ENCODE assay signal across 21 cellular contexts in genomic region chr2:65027611-65028244, GRCh38. TPM values are rescaled to one million over a fixed set of nuclear protein-coding genes. Genes with fewer than 3 reads are reported as not detected.
DNase-seq lines count a peak whose midpoint lies in the region; ATAC-seq, FAIRE-seq and TF ChIP-seq lines count a peak whose summit lies in the region.
"Had no signal": no experiment of that assay in that cellular context is flagged by ENCODE, and none has a peak within 500 bp of the region (broad histone marks: within the 10 kb centered on the region; RNA-seq: fewer than 3 reads in every experiment).

No MANE protein-coding gene starts in this region.

- no peak for TF ChIP-seq POLR2A in endothelial cell of umbilical vein (IDR thresholded peaks at IDR 0.05; ENCODE audit: low read depth, low read length)

- no TSS peak for BruUV-seq in OCI-LY7 (replicated peaks; lab: Mats Ljungman, UMichigan)
- BruUV-seq in endothelial cell of umbilical vein (replicated peaks; lab: Mats Ljungman, UMichigan): no TSS peak

- H3K27ac Mint-ChIP-seq in activated naive CD8-positive, alpha-beta T cell treated with anti-CD3 and anti-CD28 coated beads, Interleukin-2, amount 50 U/mL, for 24 hours: peak overlapping the region; percentile 20
- H3K27ac Mint-ChIP-seq in activated naive CD8-positive, alpha-beta T cell treated with anti-CD3 and anti-CD28 coated beads for 36 hours: no peak overlapping the region
- H3K27ac Mint-ChIP-seq in stimulated activated naive B cell treated with anti-CD40 and anti-IgM and Interleukin-4, amounts not matched to agents 10 μg/mL and 1 μg/mL and 100 μg/mL, for 72 hours: peak overlapping the region; percentile 99
- no peak overlapping the region for H3K27ac Mint-ChIP-seq in activated CD4-positive, alpha-beta T cell treated with anti-CD3 and anti-CD28 coated beads, Interleukin-2, amount 10 ng/mL, durations not matched to agents 7 days and 5 days
- H3K27ac Mint-ChIP-seq: CD4-positive, CD25-positive, alpha-beta regulatory T cell; progenitor cell of endocrine pancreas; T-helper 17 cell had no signal

- peaks cover 20% of the 10 kb centered on the region for H3K36me3 ChIP-seq in OCI-LY7 (ENCODE audit: insufficient read depth, low read length)
- H3K36me3 ChIP-seq in endothelial cell of umbilical vein (ENCODE audit: control insufficient read depth in 2 of 2, extremely low read depth in 1 of 2, insufficient read depth in 2 of 2, low read length in 2 of 2): no peaks in the 10 kb centered on the region
- no peaks in the 10 kb centered on the region for H3K36me3 ChIP-seq in SK-N-SH (replicated peaks in 1 of 2; ENCODE audit: control insufficient read depth in 1 of 2, insufficient read depth in 2 of 2, low read length in 1 of 2)

- H2AFZ ChIP-seq in OCI-LY7 (ENCODE audit: low read length): no peak overlapping the region
- no peak overlapping the region for H2AFZ ChIP-seq in endothelial cell of umbilical vein (ENCODE audit: low read depth, low read length)
- H2AFZ ChIP-seq in SK-N-SH (ENCODE audit: low read depth): no peak overlapping the region

- DNase-seq in activated naive CD8-positive, alpha-beta T cell treated with anti-CD3 and anti-CD28 coated beads, Interleukin-2, amount 50 U/mL, for 24 hours: no peak
- no peak for DNase-seq in activated naive CD8-positive, alpha-beta T cell treated with anti-CD3 and anti-CD28 coated beads for 36 hours
- peak; percentile 24 for DNase-seq in OCI-LY7 (ENCODE audit: low spot score)
- DNase-seq in endothelial cell of umbilical vein (ENCODE audit: low read depth, low spot score): peak; percentile 24
- no peak for DNase-seq in stimulated activated naive B cell treated with anti-CD40 and anti-IgM and Interleukin-4, amounts not matched to agents 10 μg/mL and 1 μg/mL and 100 μg/mL, for 72 hours
- DNase-seq in activated CD4-positive, alpha-beta T cell treated with anti-CD3 and anti-CD28 coated beads, Interleukin-2, amount 10 ng/mL, durations not matched to agents 7 days and 5 days: no peak
- DNase-seq in SK-N-SH: no peak
- no peak for DNase-seq in DMS 273 treated with DMSO at 0.1 percent for 48 hours (lab: John Stamatoyannopoulos, UW)
- DNase-seq: activated effector memory CD4-positive, alpha-beta T cell treated with Interleukin-2 at 50 U/mL for 16 hours; amniotic stem cell; CD4-positive, CD25-positive, alpha-beta regulatory T cell; central memory CD4-positive, alpha-beta T cell; effector CD8-positive, alpha-beta T cell; heart right ventricle; naive thymus-derived CD8-positive, alpha-beta T cell; NCI-H1048; NCI-H526; T-helper 17 cell; testis had no signal

- intact Hi-C loops in OCI-LY7 (cut with micrococcal nuclease; ENCODE audit: unreplicated experiment): no loop called here
- intact Hi-C loops in endothelial cell of umbilical vein (cut with micrococcal nuclease): no loop called here

- H3K9me2 ChIP-seq in OCI-LY7 (ENCODE audit: insufficient read depth, low read length) (no peaks in the 10 kb centered on the region), SK-N-SH (no peaks in the 10 kb centered on the region)

- H3K9me3 Mint-ChIP-seq in activated naive CD8-positive, alpha-beta T cell treated with anti-CD3 and anti-CD28 coated beads, Interleukin-2, amount 50 U/mL, for 24 hours: no peaks in the 10 kb centered on the region
- H3K9me3 Mint-ChIP-seq in activated naive CD8-positive, alpha-beta T cell treated with anti-CD3 and anti-CD28 coated beads for 36 hours: no peaks in the 10 kb centered on the region
- H3K9me3 Mint-ChIP-seq in stimulated activated naive B cell treated with anti-CD40 and anti-IgM and Interleukin-4, amounts not matched to agents 10 μg/mL and 1 μg/mL and 100 μg/mL, for 72 hours: peaks cover 0 to 2% of the 10 kb centered on the region in 2 donors
- H3K9me3 Mint-ChIP-seq in activated CD4-positive, alpha-beta T cell treated with anti-CD3 and anti-CD28 coated beads, Interleukin-2, amount 10 ng/mL, durations not matched to agents 7 days and 5 days: no peaks in the 10 kb centered on the region
- H3K9me3 Mint-ChIP-seq: CD4-positive, CD25-positive, alpha-beta regulatory T cell; naive thymus-derived CD8-positive, alpha-beta T cell had no signal

- H3K9ac ChIP-seq in endothelial cell of umbilical vein (replicated peaks; ENCODE audit: extremely low read depth, insufficient read depth, low read length) (no peak overlapping the region), SK-N-SH (no peak overlapping the region)

- H3K9me1 ChIP-seq in endothelial cell of umbilical vein (replicated peaks; ENCODE audit: control insufficient read depth, extremely low read depth, insufficient read depth, low read length): no peaks in the 10 kb centered on the region

- H3F3A ChIP-seq in SK-N-SH (replicated peaks; ENCODE audit: insufficient read depth): no peaks in the 10 kb centered on the region

- peaks cover under 1% of the 10 kb centered on the region for H3K36me3 Mint-ChIP-seq in activated naive CD8-positive, alpha-beta T cell treated with anti-CD3 and anti-CD28 coated beads, Interleukin-2, amount 50 U/mL, for 24 hours (ENCODE audit: low read depth)
- no peaks in the 10 kb centered on the region for H3K36me3 Mint-ChIP-seq in activated naive CD8-positive, alpha-beta T cell treated with anti-CD3 and anti-CD28 coated beads for 36 hours
- H3K36me3 Mint-ChIP-seq in stimulated activated naive B cell treated with anti-CD40 and anti-IgM and Interleukin-4, amounts not matched to agents 10 μg/mL and 1 μg/mL and 100 μg/mL, for 72 hours: peaks cover 33 to 34% of the 10 kb centered on the region in 2 donors
- H3K36me3 Mint-ChIP-seq in activated CD4-positive, alpha-beta T cell treated with anti-CD3 and anti-CD28 coated beads, Interleukin-2, amount 10 ng/mL, durations not matched to agents 7 days and 5 days (ENCODE audit: low read depth): peaks cover 12% of the 10 kb centered on the region

- H3K27me3 ChIP-seq in endothelial cell of umbilical vein (ENCODE audit: control insufficient read depth in 2 of 2, insufficient read depth in 2 of 2, low read length in 2 of 2) (no peaks in the 10 kb centered on the region), SK-N-SH (ENCODE audit: insufficient read depth) (no peaks in the 10 kb centered on the region)
- H3K27me3 ChIP-seq: heart right ventricle, testis had no signal

- TF ChIP-seq CTCF in OCI-LY7 (conservative IDR thresholded peaks at IDR 0.05; ENCODE audit: low read length): no peak
- TF ChIP-seq CTCF in endothelial cell of umbilical vein (IDR thresholded peaks at IDR 0.05; ENCODE audit: extremely low read depth in 1 of 2, insufficient read depth in 1 of 2, low read depth in 1 of 2, low read length in 2 of 2): no peak
- TF ChIP-seq CTCF in SK-N-SH (IDR thresholded peaks at IDR 0.05): no peak

- FAIRE-seq in endothelial cell of umbilical vein (lab: Jason Lieb, UNC): peak; percentile 12
- FAIRE-seq: H54 had no signal

- no peak overlapping the region for H3K4me3 Mint-ChIP-seq in activated naive CD8-positive, alpha-beta T cell treated with anti-CD3 and anti-CD28 coated beads, Interleukin-2, amount 50 U/mL, for 24 hours
- H3K4me3 Mint-ChIP-seq in activated naive CD8-positive, alpha-beta T cell treated with anti-CD3 and anti-CD28 coated beads for 36 hours: no peak overlapping the region
- H3K4me3 Mint-ChIP-seq in stimulated activated naive B cell treated with anti-CD40 and anti-IgM and Interleukin-4, amounts not matched to agents 10 μg/mL and 1 μg/mL and 100 μg/mL, for 72 hours: peak overlapping the region; percentile 66
- no peak overlapping the region for H3K4me3 Mint-ChIP-seq in activated CD4-positive, alpha-beta T cell treated with anti-CD3 and anti-CD28 coated beads, Interleukin-2, amount 10 ng/mL, durations not matched to agents 7 days and 5 days
- H3K4me3 Mint-ChIP-seq: CD4-positive, CD25-positive, alpha-beta regulatory T cell; naive thymus-derived CD8-positive, alpha-beta T cell; T-helper 17 cell had no signal

- 90% methylated on average over 8 of the region's 8 CpGs for WGBS in SK-N-SH (ENCODE audit: low lambda C conversion rate)

- H3K4me2 ChIP-seq in OCI-LY7 (ENCODE audit: low read length) (peak overlapping the region; percentile 58), endothelial cell of umbilical vein (ENCODE audit: insufficient read depth, low read length) (no peak overlapping the region), SK-N-SH (no peak overlapping the region)

- TF ChIP-seq RAD21 in SK-N-SH (IDR thresholded peaks at IDR 0.05; ENCODE audit: low read length): no peak

- ATAC-seq in activated naive CD8-positive, alpha-beta T cell treated with anti-CD3 and anti-CD28 coated beads, Interleukin-2, amount 50 U/mL, for 24 hours: no peak
- peak; percentile 1 to 4 for ATAC-seq in stimulated activated naive B cell treated with anti-CD40 and anti-IgM and Interleukin-4, amounts not matched to agents 10 μg/mL and 1 μg/mL and 100 μg/mL, for 72 hours (replicated peaks)

- H3K4me1 ChIP-seq in OCI-LY7 (ENCODE audit: insufficient read depth, low read length, poor library complexity, severe bottlenecking) (peaks cover 72% of the 10 kb centered on the region), endothelial cell of umbilical vein (ENCODE audit: control insufficient read depth, extremely low read depth, insufficient read depth, low read length) (peaks cover 3% of the 10 kb centered on the region), SK-N-SH (ENCODE audit: control insufficient read depth in 1 of 2, insufficient read depth in 2 of 2, low read depth in 1 of 2, low read length in 1 of 2) (no peaks in the 10 kb centered on the region)

- H3K79me2 ChIP-seq in OCI-LY7 (ENCODE audit: insufficient read depth, low read depth, low read length) (no peaks in the 10 kb centered on the region), endothelial cell of umbilical vein (ENCODE audit: control insufficient read depth, insufficient read depth, low read length) (no peaks in the 10 kb centered on the region), SK-N-SH (ENCODE audit: insufficient read depth) (no peaks in the 10 kb centered on the region)

- peak overlapping the region; percentile 18 for H3K27ac ChIP-seq in OCI-LY7 (ENCODE audit: low read depth, low read length, poor library complexity, severe bottlenecking)
- H3K27ac ChIP-seq in endothelial cell of umbilical vein (ENCODE audit: insufficient read depth, low read depth, low read length): no peak overlapping the region
- H3K27ac ChIP-seq in SK-N-SH (ENCODE audit: low read depth in 2 of 2, low read length in 1 of 2): no peak overlapping the region
- H3K27ac ChIP-seq: testis had no signal

- H3K27me3 Mint-ChIP-seq in activated naive CD8-positive, alpha-beta T cell treated with anti-CD3 and anti-CD28 coated beads, Interleukin-2, amount 50 U/mL, for 24 hours: no peaks in the 10 kb centered on the region
- H3K27me3 Mint-ChIP-seq in activated naive CD8-positive, alpha-beta T cell treated with anti-CD3 and anti-CD28 coated beads for 36 hours: no peaks in the 10 kb centered on the region
- H3K27me3 Mint-ChIP-seq in stimulated activated naive B cell treated with anti-CD40 and anti-IgM and Interleukin-4, amounts not matched to agents 10 μg/mL and 1 μg/mL and 100 μg/mL, for 72 hours: no peaks in the 10 kb centered on the region
- H3K27me3 Mint-ChIP-seq in activated CD4-positive, alpha-beta T cell treated with anti-CD3 and anti-CD28 coated beads, Interleukin-2, amount 10 ng/mL, durations not matched to agents 7 days and 5 days: no peaks in the 10 kb centered on the region
- H3K27me3 Mint-ChIP-seq: CD4-positive, CD25-positive, alpha-beta regulatory T cell; naive thymus-derived CD8-positive, alpha-beta T cell; progenitor cell of endocrine pancreas; T-helper 17 cell had no signal

- H4K20me1 ChIP-seq in OCI-LY7 (ENCODE audit: insufficient read depth, low read length) (no peaks in the 10 kb centered on the region), endothelial cell of umbilical vein (replicated peaks; ENCODE audit: control insufficient read depth, extremely low read depth, insufficient read depth, low read length) (no peaks in the 10 kb centered on the region), SK-N-SH (ENCODE audit: insufficient read depth) (no peaks in the 10 kb centered on the region)

- H3K4me1 Mint-ChIP-seq in activated naive CD8-positive, alpha-beta T cell treated with anti-CD3 and anti-CD28 coated beads, Interleukin-2, amount 50 U/mL, for 24 hours: peaks cover 33% of the 10 kb centered on the region
- peaks cover 29% of the 10 kb centered on the region for H3K4me1 Mint-ChIP-seq in activated naive CD8-positive, alpha-beta T cell treated with anti-CD3 and anti-CD28 coated beads for 36 hours
- H3K4me1 Mint-ChIP-seq in stimulated activated naive B cell treated with anti-CD40 and anti-IgM and Interleukin-4, amounts not matched to agents 10 μg/mL and 1 μg/mL and 100 μg/mL, for 72 hours: peaks cover 64 to 92% of the 10 kb centered on the region in 2 donors
- peaks cover 29% of the 10 kb centered on the region for H3K4me1 Mint-ChIP-seq in activated CD4-positive, alpha-beta T cell treated with anti-CD3 and anti-CD28 coated beads, Interleukin-2, amount 10 ng/mL, durations not matched to agents 7 days and 5 days

- CTCF ChIA-PET in OCI-LY7 (lab: Charles Lee; ENCODE audit: unreplicated experiment): no interaction called here
- CTCF ChIA-PET in endothelial cell of umbilical vein (lab: Charles Lee): interaction anchor here (1.4 kb wide), 1 partner anchor 110 kb away, joined by 7 read pairs; no protein-coding TSS in a partner anchor
- CTCF ChIA-PET in activated CD4-positive, alpha-beta T cell treated with anti-CD3 and anti-CD28 coated beads, Interleukin-2, amount 10 ng/mL, durations not matched to agents 7 days and 5 days (lab: Charles Lee): interaction anchor here (2.4 kb wide), 1 partner anchor 110 kb away, joined by 7 read pairs; no protein-coding TSS in a partner anchor
- CTCF ChIA-PET in SK-N-SH (lab: Yijun Ruan, JAX): interaction anchor here (0.6 to 13.1 kb wide), 2 partner anchors 110 to 1030 kb away, joined by 3 to 130 read pairs; no protein-coding TSS in a partner anchor

- H3K4me3 ChIP-seq in OCI-LY7 (ENCODE audit: low read depth, low read length, poor library complexity, severe bottlenecking): no peak overlapping the region
- H3K4me3 ChIP-seq in endothelial cell of umbilical vein (replicated peaks in 1 of 3; ENCODE audit: insufficient read depth in 1 of 3, low read depth in 1 of 3, low read length in 3 of 3): no peak overlapping the region
- H3K4me3 ChIP-seq in SK-N-SH (ENCODE audit: low read depth in 2 of 2, low read length in 1 of 2): no peak overlapping the region
- H3K4me3 ChIP-seq: heart right ventricle, testis had no signal

- POLR2A ChIA-PET in OCI-LY7 (lab: Charles Lee) (interaction anchor here (1.0 kb wide), 1 partner anchor 28 kb away, joined by 3 read pairs; the partner anchor contains the start of gene CEP68), endothelial cell of umbilical vein (lab: Charles Lee) (no interaction called here), SK-N-SH (lab: Yijun Ruan, JAX) (no interaction called here)
- POLR2A ChIA-PET in activated CD4-positive, alpha-beta T cell treated with anti-CD3 and anti-CD28 coated beads, Interleukin-2, amount 10 ng/mL, durations not matched to agents 7 days and 5 days (lab: Charles Lee): no interaction called here

- H3K9me3 ChIP-seq in OCI-LY7 (ENCODE audit: low read length): no peaks in the 10 kb centered on the region
- H3K9me3 ChIP-seq in endothelial cell of umbilical vein (replicated peaks; ENCODE audit: control insufficient read depth, insufficient read depth, low read length): no peaks in the 10 kb centered on the region
- no peaks in the 10 kb centered on the region for H3K9me3 ChIP-seq in SK-N-SH
- H3K9me3 ChIP-seq: heart right ventricle, testis had no signal

- dilution Hi-C loops in endothelial cell of umbilical vein (cut with MboI; ENCODE audit: extremely low pct_ligation_motif_present, low sequenced_read_pairs): no loop called here

- no peak for TF ChIP-seq EP300 in SK-N-SH (IDR thresholded peaks at IDR 0.05; ENCODE audit: borderline replicate concordance in 1 of 2, low read depth in 1 of 2, low read length in 1 of 2)

RNA-seq across cellular contexts. Expression of gene CEP68, which starts 28.5 kb away (rescaled TPM):
- 1 to 10 TPM; 4.0 TPM for total RNA-seq in activated naive CD8-positive, alpha-beta T cell treated with anti-CD3 and anti-CD28 coated beads for 36 hours
- total RNA-seq in OCI-LY7 (2014; rRNA removed; shearing (Covaris generic)): 7.3 and 8.7 TPM in 2 replicates
- total RNA-seq in OCI-LY7 (2022) (17.1 and 21.7 TPM in 2 replicates), endothelial cell of umbilical vein (20.0 and 21.4 TPM in 2 replicates)
- polyA plus RNA-seq in endothelial cell of umbilical vein (22.0 and 26.2 TPM in 2 replicates), SK-N-SH (2012; rRNA removed) (6.2 and 7.8 TPM in 2 replicates)
- polyA plus RNA-seq in endothelial cell of umbilical vein (2011; cell fraction: cytosol; rRNA removed): 15.0 and 17.9 TPM in 2 replicates
- polyA plus RNA-seq in endothelial cell of umbilical vein (2011; cell fraction: nucleus; rRNA removed): 20.6 and 24.9 TPM in 2 replicates
- 13.1 and 14.3 TPM in 2 replicates for polyA plus RNA-seq in endothelial cell of umbilical vein (2012)
- polyA minus RNA-seq in endothelial cell of umbilical vein: 39.9 and 42.9 TPM in 2 replicates
- polyA minus RNA-seq in endothelial cell of umbilical vein (2011; cell fraction: cytosol; rRNA and poly(A)+ RNA removed): 2.3 TPM
- 24.7 and 29.5 TPM in 2 replicates for polyA minus RNA-seq in endothelial cell of umbilical vein (2011; cell fraction: nucleus; rRNA and poly(A)+ RNA removed)
- total RNA-seq in activated CD4-positive, alpha-beta T cell treated with anti-CD3 and anti-CD28 coated beads, Interleukin-2, amount 10 ng/mL, durations not matched to agents 7 days and 5 days: 1 to 10 TPM; 9.0 to 9.2 TPM
- 5.4 and 6.8 TPM in 2 replicates for polyA plus RNA-seq in SK-N-SH (2012; cell fraction: cytosol; rRNA removed)
- 9.0 and 12.6 TPM in 2 replicates for polyA plus RNA-seq in SK-N-SH (2012; cell fraction: nucleus; rRNA removed)

RNA-seq across cellular contexts. Expression of gene SLC1A4, which starts 38.5 kb away (rescaled TPM):
- total RNA-seq in activated naive CD8-positive, alpha-beta T cell treated with anti-CD3 and anti-CD28 coated beads for 36 hours: 10 to 100 TPM; 17.6 to 18.9 TPM
- 17.2 and 20.6 TPM in 2 replicates for total RNA-seq in OCI-LY7 (2014; rRNA removed; shearing (Covaris generic))
- 27.7 and 31.1 TPM in 2 replicates for total RNA-seq in OCI-LY7 (2022)
- total RNA-seq in endothelial cell of umbilical vein: 13.5 and 13.9 TPM in 2 replicates
- polyA plus RNA-seq in endothelial cell of umbilical vein: 9.9 and 11.4 TPM in 2 replicates
- polyA plus RNA-seq in endothelial cell of umbilical vein (2011; cell fraction: cytosol; rRNA removed): 8.5 and 9.1 TPM in 2 replicates
- 9.0 and 9.4 TPM in 2 replicates for polyA plus RNA-seq in endothelial cell of umbilical vein (2011; cell fraction: nucleus; rRNA removed)
- 6.7 and 8.4 TPM in 2 replicates for polyA plus RNA-seq in endothelial cell of umbilical vein (2012)
- polyA minus RNA-seq in endothelial cell of umbilical vein: 23.3 and 32.0 TPM in 2 replicates
- polyA minus RNA-seq in endothelial cell of umbilical vein (2011; cell fraction: cytosol; rRNA and poly(A)+ RNA removed): 9.8 TPM
- polyA minus RNA-seq in endothelial cell of umbilical vein (2011; cell fraction: nucleus; rRNA and poly(A)+ RNA removed): 13.2 and 15.7 TPM in 2 replicates
- total RNA-seq in activated CD4-positive, alpha-beta T cell treated with anti-CD3 and anti-CD28 coated beads, Interleukin-2, amount 10 ng/mL, durations not matched to agents 7 days and 5 days: 10 to 100 TPM; 50.1 to 54.6 TPM
- 4.4 and 4.7 TPM in 2 replicates for polyA plus RNA-seq in SK-N-SH (2012; rRNA removed)
- polyA plus RNA-seq in SK-N-SH (2012; cell fraction: cytosol; rRNA removed): 2.8 and 3.3 TPM in 2 replicates
- 4.3 and 6.0 TPM in 2 replicates for polyA plus RNA-seq in SK-N-SH (2012; cell fraction: nucleus; rRNA removed)

Comparison
In these comparisons a context has a peak if more than half of its experiments do, and no peak if none do; other contexts are left out.
1. H3K27ac Mint-ChIP-seq: peak in activated naive CD8-positive, alpha-beta T cell treated with anti-CD3 and anti-CD28 coated beads, Interleukin-2, amount 50 U/mL, for 24 hours (single experiment) and stimulated activated naive B cell treated with anti-CD40 and anti-IgM and Interleukin-4, amounts not matched to agents 10 μg/mL and 1 μg/mL and 100 μg/mL, for 72 hours (single experiment); none in activated naive CD8-positive, alpha-beta T cell treated with anti-CD3 and anti-CD28 coated beads for 36 hours (single experiment) and activated CD4-positive, alpha-beta T cell treated with anti-CD3 and anti-CD28 coated beads, Interleukin-2, amount 10 ng/mL, durations not matched to agents 7 days and 5 days (single experiment).
2. DNase-seq: peak in OCI-LY7 (single experiment) and endothelial cell of umbilical vein (single experiment); none in activated naive CD8-positive, alpha-beta T cell treated with anti-CD3 and anti-CD28 coated beads, Interleukin-2, amount 50 U/mL, for 24 hours (single experiment), activated naive CD8-positive, alpha-beta T cell treated with anti-CD3 and anti-CD28 coated beads for 36 hours (single experiment), stimulated activated naive B cell treated with anti-CD40 and anti-IgM and Interleukin-4, amounts not matched to agents 10 μg/mL and 1 μg/mL and 100 μg/mL, for 72 hours (single experiment), activated CD4-positive, alpha-beta T cell treated with anti-CD3 and anti-CD28 coated beads, Interleukin-2, amount 10 ng/mL, durations not matched to agents 7 days and 5 days (single experiment), SK-N-SH (single experiment) and DMS 273 treated with DMSO at 0.1 percent for 48 hours (single experiment).
3. H3K4me3 Mint-ChIP-seq: peak in stimulated activated naive B cell treated with anti-CD40 and anti-IgM and Interleukin-4, amounts not matched to agents 10 μg/mL and 1 μg/mL and 100 μg/mL, for 72 hours (2 of 2); none in activated naive CD8-positive, alpha-beta T cell treated with anti-CD3 and anti-CD28 coated beads, Interleukin-2, amount 50 U/mL, for 24 hours (single experiment), activated naive CD8-positive, alpha-beta T cell treated with anti-CD3 and anti-CD28 coated beads for 36 hours (single experiment) and activated CD4-positive, alpha-beta T cell treated with anti-CD3 and anti-CD28 coated beads, Interleukin-2, amount 10 ng/mL, durations not matched to agents 7 days and 5 days (single experiment).